ENCODE assay signal across 28 cellular contexts in the genomic region with DNA sequence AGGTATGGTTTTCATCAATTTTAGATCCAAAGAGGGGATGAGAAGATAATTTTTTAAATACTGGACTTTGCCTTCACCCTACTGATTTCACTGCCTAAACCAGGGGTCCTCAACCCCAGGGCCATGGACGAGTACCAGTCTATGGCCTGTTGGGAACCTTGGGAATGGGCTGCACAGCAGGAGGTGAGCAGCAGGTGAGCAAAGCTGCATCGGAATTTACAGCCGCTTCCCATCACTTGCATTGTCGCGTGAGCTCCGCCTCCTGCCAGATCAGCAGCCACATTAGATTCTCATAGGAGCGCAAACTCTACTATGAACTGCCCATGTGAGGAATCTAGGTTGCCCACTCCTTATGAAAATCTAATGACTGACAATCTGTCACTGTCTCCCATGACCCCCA.
"Had no signal": no experiment of that assay in that cellular context is flagged by ENCODE, and none has a peak within 500 bp of the region (broad histone marks: within the 10 kb centered on the region; RNA-seq: fewer than 3 reads in every experiment).

No MANE protein-coding gene starts in this region.

- H3K4me3 Mint-ChIP-seq: activated CD4-positive, alpha-beta memory T cell treated with anti-CD3 and anti-CD28 coated beads, Interleukin-2, amount 10 ng/mL, durations not matched to agents 7 days and 5 days; activated CD4-positive, alpha-beta T cell treated with anti-CD3 and anti-CD28 coated beads, Interleukin-2, amount 10 ng/mL, durations not matched to agents 7 days and 5 days; activated naive CD4-positive, alpha-beta T cell treated with anti-CD3 and anti-CD28 coated beads, Interleukin-2, amount 10 ng/mL, durations not matched to agents 7 days and 5 days; activated naive CD8-positive, alpha-beta T cell treated with anti-CD3 and anti-CD28 coated beads, Interleukin-2, amount 10 ng/mL, durations not matched to agents 7 days and 5 days; activated T-cell treated with anti-CD3 and anti-CD28 coated beads, Interleukin-2, amount 50 U/mL, for 24 hours; activated T-cell treated with anti-CD3 and anti-CD28 coated beads, Interleukin-2, amount 50 U/mL, for 72 hours; brain; T-helper 17 cell; T-helper 2 cell treated with Interferon-gamma antibody and Interleukin-4, amounts not matched to agents 5 μg/mL and 100 μg/mL, for 36 hours had no signal

- H3K4me3 ChIP-seq: ascending aorta, breast epithelium, cardiac muscle cell, colonic mucosa had no signal

- DNase-seq: activated CD4-positive, alpha-beta memory T cell treated with anti-CD3 and anti-CD28 coated beads, Interleukin-2, amount 10 ng/mL, durations not matched to agents 7 days and 5 days; activated CD4-positive, alpha-beta T cell treated with anti-CD3 and anti-CD28 coated beads for 1 hour; activated CD4-positive, alpha-beta T cell treated with anti-CD3 and anti-CD28 coated beads for 4 hours; activated CD4-positive, alpha-beta T cell treated with anti-CD3 and anti-CD28 coated beads, Interleukin-2, amount 10 ng/mL, durations not matched to agents 7 days and 5 days; activated CD4-positive, alpha-beta T cell treated with anti-CD3 and anti-CD28 coated beads, Interleukin-2, amount 50 U/mL, for 4 hours; activated CD8-positive, alpha-beta memory T cell treated with anti-CD3 and anti-CD28 coated beads, Interleukin-2, amount 50 U/mL, for 48 hours; activated gamma-delta T cell; activated naive CD4-positive, alpha-beta T cell; activated naive CD4-positive, alpha-beta T cell treated with anti-CD3 and anti-CD28 coated beads, Interleukin-2, amount 10 ng/mL, durations not matched to agents 7 days and 5 days; activated naive CD8-positive, alpha-beta T cell treated with anti-CD3 and anti-CD28 coated beads, Interleukin-2, amount 10 ng/mL, durations not matched to agents 7 days and 5 days; activated T-cell treated with anti-CD3 and anti-CD28 coated beads for 4 hours; activated T-cell treated with anti-CD3 and anti-CD28 coated beads, Interleukin-2, amount 50 U/mL, for 24 hours; activated T-cell treated with anti-CD3 and anti-CD28 coated beads, Interleukin-2, amount 50 U/mL, for 72 hours; central memory CD4-positive, alpha-beta T cell; cerebellar nuclear complex; colonic mucosa; effector CD8-positive, alpha-beta T cell; foreskin fibroblast; head of caudate nucleus; T-helper 17 cell; T1000 had no signal

- H3K9me3 ChIP-seq: ascending aorta, breast epithelium, colonic mucosa had no signal

- H3K36me3 Mint-ChIP-seq: activated naive CD4-positive, alpha-beta T cell treated with anti-CD3 and anti-CD28 coated beads, Interleukin-2, amount 50 U/mL, for 72 hours had no signal

- H3K36me3 ChIP-seq: breast epithelium, colonic mucosa had no signal

- H3K27ac Mint-ChIP-seq: activated CD4-positive, alpha-beta memory T cell treated with anti-CD3 and anti-CD28 coated beads, Interleukin-2, amount 10 ng/mL, durations not matched to agents 7 days and 5 days; activated CD4-positive, alpha-beta T cell treated with anti-CD3 and anti-CD28 coated beads, Interleukin-2, amount 10 ng/mL, durations not matched to agents 7 days and 5 days; activated naive CD4-positive, alpha-beta T cell treated with anti-CD3 and anti-CD28 coated beads, Interleukin-2, amount 10 ng/mL, durations not matched to agents 7 days and 5 days; activated naive CD4-positive, alpha-beta T cell treated with anti-CD3 and anti-CD28 coated beads, Interleukin-2, amount 50 U/mL, for 72 hours; activated naive CD8-positive, alpha-beta T cell treated with anti-CD3 and anti-CD28 coated beads, Interleukin-2, amount 10 ng/mL, durations not matched to agents 7 days and 5 days; activated T-cell treated with anti-CD3 and anti-CD28 coated beads, Interleukin-2, amount 50 U/mL, for 24 hours; activated T-cell treated with anti-CD3 and anti-CD28 coated beads, Interleukin-2, amount 50 U/mL, for 72 hours; brain; T-helper 2 cell treated with Interferon-gamma antibody and Interleukin-4, amounts not matched to agents 5 μg/mL and 100 μg/mL, for 36 hours had no signal

- H3K9me3 Mint-ChIP-seq: activated CD4-positive, alpha-beta memory T cell treated with anti-CD3 and anti-CD28 coated beads, Interleukin-2, amount 10 ng/mL, durations not matched to agents 7 days and 5 days; activated CD4-positive, alpha-beta T cell treated with anti-CD3 and anti-CD28 coated beads, Interleukin-2, amount 10 ng/mL, durations not matched to agents 7 days and 5 days; activated naive CD4-positive, alpha-beta T cell treated with anti-CD3 and anti-CD28 coated beads, Interleukin-2, amount 10 ng/mL, durations not matched to agents 7 days and 5 days; activated naive CD4-positive, alpha-beta T cell treated with anti-CD3 and anti-CD28 coated beads, Interleukin-2, amount 50 U/mL, for 72 hours; activated naive CD8-positive, alpha-beta T cell treated with anti-CD3 and anti-CD28 coated beads, Interleukin-2, amount 10 ng/mL, durations not matched to agents 7 days and 5 days; activated T-cell treated with anti-CD3 and anti-CD28 coated beads, Interleukin-2, amount 50 U/mL, for 24 hours; activated T-cell treated with anti-CD3 and anti-CD28 coated beads, Interleukin-2, amount 50 U/mL, for 72 hours; brain; T-helper 2 cell treated with Interferon-gamma antibody and Interleukin-4, amounts not matched to agents 5 μg/mL and 100 μg/mL, for 36 hours had no signal

- H3K4me1 ChIP-seq: ascending aorta, breast epithelium, colonic mucosa had no signal

- H3K27me3 Mint-ChIP-seq: activated CD4-positive, alpha-beta memory T cell treated with anti-CD3 and anti-CD28 coated beads, Interleukin-2, amount 10 ng/mL, durations not matched to agents 7 days and 5 days; activated CD4-positive, alpha-beta T cell treated with anti-CD3 and anti-CD28 coated beads, Interleukin-2, amount 10 ng/mL, durations not matched to agents 7 days and 5 days; activated naive CD4-positive, alpha-beta T cell treated with anti-CD3 and anti-CD28 coated beads, Interleukin-2, amount 10 ng/mL, durations not matched to agents 7 days and 5 days; activated naive CD8-positive, alpha-beta T cell treated with anti-CD3 and anti-CD28 coated beads, Interleukin-2, amount 10 ng/mL, durations not matched to agents 7 days and 5 days; activated T-cell treated with anti-CD3 and anti-CD28 coated beads, Interleukin-2, amount 50 U/mL, for 24 hours; brain; T-helper 17 cell had no signal

- H3K4me1 Mint-ChIP-seq: activated naive CD4-positive, alpha-beta T cell treated with anti-CD3 and anti-CD28 coated beads, Interleukin-2, amount 10 ng/mL, durations not matched to agents 7 days and 5 days; brain had no signal

- H3K27ac ChIP-seq: ascending aorta, breast epithelium, cardiac muscle cell, colonic mucosa had no signal

- H3K27me3 ChIP-seq: ascending aorta, breast epithelium, cardiac muscle cell, colonic mucosa had no signal

- ATAC-seq: activated naive CD4-positive, alpha-beta T cell treated with anti-CD3 and anti-CD28 coated beads, Interleukin-2, amount 50 U/mL, for 72 hours; activated T-cell treated with anti-CD3 and anti-CD28 coated beads, Interleukin-2, amount 50 U/mL, for 72 hours; esophagus mucosa; T-helper 17 cell had no signal
